ENCODE assay signal across 8 cellular contexts in genomic region chr19:2235026-2235395, GRCh38. TPM values are rescaled to one million over a fixed set of nuclear protein-coding genes. Genes with fewer than 3 reads are reported as not detected.
DNase-seq lines count a peak whose midpoint lies in the region; ATAC-seq and TF ChIP-seq lines count a peak whose summit lies in the region.

No MANE protein-coding gene starts in this region.

- H3K36me3 Mint-ChIP-seq in stimulated activated naive CD8-positive, alpha-beta T cell treated with anti-CD3 and anti-CD28 coated beads, Interleukin-15, Interleukin-2, amounts not matched to agents 100 ng/mL and 50 ng/mL, for 24 hours (ENCODE audit: low read depth): peaks cover 52% of the 10 kb centered on the region

- H3K27me3 ChIP-seq in mucosa of rectum (ENCODE audit: control insufficient read depth in 2 of 2, insufficient read depth in 2 of 2, low read length in 2 of 2): no peaks in the 10 kb centered on the region

- no peak for ATAC-seq in stimulated activated naive CD8-positive, alpha-beta T cell treated with anti-CD3 and anti-CD28 coated beads, Interleukin-15, Interleukin-2, amounts not matched to agents 100 U/mL and 50 U/mL, for 24 hours

- no peaks in the 10 kb centered on the region for H3K9me3 Mint-ChIP-seq in stimulated activated naive CD8-positive, alpha-beta T cell treated with anti-CD3 and anti-CD28 coated beads, Interleukin-15, Interleukin-2, amounts not matched to agents 100 ng/mL and 50 ng/mL, for 24 hours

- peaks cover 52% of the 10 kb centered on the region for H3K4me1 Mint-ChIP-seq in stimulated activated naive CD8-positive, alpha-beta T cell treated with anti-CD3 and anti-CD28 coated beads, Interleukin-15, Interleukin-2, amounts not matched to agents 100 ng/mL and 50 ng/mL, for 24 hours (ENCODE audit: low read depth)

- peak overlapping the region; percentile 61 to 94 for H3K9ac ChIP-seq in mucosa of rectum (ENCODE audit: low read depth in 1 of 2, low read length in 2 of 2)

- no peaks in the 10 kb centered on the region for H3K9me3 ChIP-seq in mucosa of rectum (ENCODE audit: control insufficient read depth in 2 of 2, low read length in 2 of 2)

- H3K27me3 Mint-ChIP-seq in stimulated activated naive CD8-positive, alpha-beta T cell treated with anti-CD3 and anti-CD28 coated beads, Interleukin-15, Interleukin-2, amounts not matched to agents 100 ng/mL and 50 ng/mL, for 24 hours: peaks cover 4% of the 10 kb centered on the region

- H3K4me3 Mint-ChIP-seq in stimulated activated naive CD8-positive, alpha-beta T cell treated with anti-CD3 and anti-CD28 coated beads, Interleukin-15, Interleukin-2, amounts not matched to agents 100 ng/mL and 50 ng/mL, for 24 hours: peak overlapping the region; percentile 98

- peak overlapping the region; percentile 100 for H3K27ac ChIP-seq in mucosa of rectum (ENCODE audit: low read depth in 2 of 2, low read length in 2 of 2)

- H3K4me1 ChIP-seq in mucosa of rectum (ENCODE audit: control insufficient read depth in 2 of 2, insufficient read depth in 2 of 2, low read length in 2 of 2): peaks cover 37 to 42% of the 10 kb centered on the region in 2 donors

- no peak for TF ChIP-seq CTCF in cardiac fibroblast (IDR thresholded peaks at IDR 0.05; ENCODE audit: low read depth, low read length)
- no peak for TF ChIP-seq CTCF in GM13976 (IDR thresholded peaks at IDR 0.05; ENCODE audit: borderline replicate concordance, control extremely low read depth, extremely low read depth, insufficient read depth, missing control alignments)

- in situ Hi-C loops in GM13976 (cut with MboI; ENCODE audit: low sequenced_read_pairs, unreplicated experiment): no loop called here

- DNase-seq in stimulated activated naive CD8-positive, alpha-beta T cell treated with anti-CD3 and anti-CD28 coated beads, Interleukin-15, Interleukin-2, amounts not matched to agents 100 U/mL and 50 U/mL, for 24 hours: no peak
- DNase-seq in cardiac fibroblast (ENCODE audit: low read depth in 2 of 2) (no peak), GM13976 (ENCODE audit: low spot score) (no peak), SIG-M5 treated with dmso at 0.1 percent for 504 hours (lab: John Stamatoyannopoulos, UW; ENCODE audit: unreplicated experiment) (no peak), cortex of kidney (lab: John Stamatoyannopoulos, UW) (no peak), A172 (ENCODE audit: low spot score) (no peak)

- H3K27ac Mint-ChIP-seq in stimulated activated naive CD8-positive, alpha-beta T cell treated with anti-CD3 and anti-CD28 coated beads, Interleukin-15, Interleukin-2, amounts not matched to agents 100 ng/mL and 50 ng/mL, for 24 hours: peak overlapping the region; percentile 89

- H3K4me3 ChIP-seq in cardiac fibroblast (replicated peaks in 1 of 2; ENCODE audit: low read depth in 2 of 2, low read length in 2 of 2) (peak overlapping the region; percentile 69 to 77), mucosa of rectum (ENCODE audit: low read length in 2 of 2) (peak overlapping the region; percentile 81 to 85)

- H3K36me3 ChIP-seq in mucosa of rectum (ENCODE audit: control insufficient read depth in 2 of 2, insufficient read depth in 2 of 2, low read length in 2 of 2): peaks cover 18 to 27% of the 10 kb centered on the region in 2 donors

RNA-seq across cellular contexts. Expression of gene PLEKHJ1, which starts 1.1 kb away (rescaled TPM):
- total RNA-seq in A172 (2014; rRNA removed; shearing (Covaris generic)): 172 and 177 TPM in 2 replicates

RNA-seq across cellular contexts. Expression of gene SF3A2, which starts 1.6 kb away (rescaled TPM):
- total RNA-seq in A172 (2014; rRNA removed; shearing (Covaris generic)): 41.1 and 42.9 TPM in 2 replicates

RNA-seq across cellular contexts. Expression of gene AMH, which starts 14.1 kb away (rescaled TPM):
- 8.5 and 10.0 TPM in 2 replicates for total RNA-seq in A172 (2014; rRNA removed; shearing (Covaris generic))

RNA-seq across cellular contexts. Expression of gene JSRP1, which starts 21.2 kb away (rescaled TPM):
- total RNA-seq in A172 (2014; rRNA removed; shearing (Covaris generic)): not detected in 2 replicates

RNA-seq across cellular contexts. Expression of gene PEAK3, which starts 47.0 kb away (rescaled TPM):
- total RNA-seq in A172 (2014; rRNA removed; shearing (Covaris generic)): 0.22 and 1.7 TPM in 2 replicates
